Comparison of ENCODE assay signal across 1 cellular context in genomic region chr7:97075928-97076327, GRCh38.
A peak's percentile ranks its signal among the peaks of the same experiment; 100 is the strongest.
TF ChIP-seq lines count a peak whose summit lies in the region.

No MANE protein-coding gene starts in this region.

TF ChIP-seq in K562, 482 proteins besides CTCF, POLR2A, EP300 and RAD21:
- no peak for TF ChIP-seq TOE1 (IDR thresholded peaks at IDR 0.05; ENCODE audit: borderline replicate concordance)
- TF ChIP-seq TOE1 (CRISPR knock-in tag; IDR thresholded peaks at IDR 0.05; ENCODE audit: borderline replicate concordance, low read depth): no peak
- peak; percentile 49; the same call in 1 of the 2 replicates for TF ChIP-seq EHMT2 (IDR thresholded peaks at IDR 0.05)
- no peak for TF ChIP-seq TEAD1 (CRISPR knock-in tag; IDR thresholded peaks at IDR 0.05)
- no peak for TF ChIP-seq ZNF449 (CRISPR knock-in tag; IDR thresholded peaks at IDR 0.05)
- TF ChIP-seq RFX1 (IDR thresholded peaks at IDR 0.05): peak; percentile 6; the same call in 1 of the 2 replicates
- peak; percentile 53 for TF ChIP-seq C11orf30 (IDR thresholded peaks at IDR 0.05; ENCODE audit: low read depth)
- no peak for TF ChIP-seq RREB1 (CRISPR knock-in tag; IDR thresholded peaks at IDR 0.05)
- TF ChIP-seq CREB3 (tag; conservative IDR thresholded peaks at IDR 0.05; ENCODE audit: low read depth): no peak
- TF ChIP-seq ZNF282 (CRISPR knock-in tag; IDR thresholded peaks at IDR 0.05): no peak
- TF ChIP-seq ZFP36 (IDR thresholded peaks at IDR 0.05; ENCODE audit: low read depth, low read length, partially characterized antibody): peak; percentile 84
- no peak for TF ChIP-seq MEF2A (IDR thresholded peaks at IDR 0.05; ENCODE audit: control insufficient read depth, low read depth, low read length)
- TF ChIP-seq ZNF316 (IDR thresholded peaks at IDR 0.05): peak; percentile 51
- peak; percentile 68 for TF ChIP-seq NFE2 (IDR thresholded peaks at IDR 0.05; ENCODE audit: low read depth)
- TF ChIP-seq MAFG (tag; conservative IDR thresholded peaks at IDR 0.05): 0 out of 2 replicates have a peak, but pooled peaks have one; percentile 16
